In the genomic region with DNA sequence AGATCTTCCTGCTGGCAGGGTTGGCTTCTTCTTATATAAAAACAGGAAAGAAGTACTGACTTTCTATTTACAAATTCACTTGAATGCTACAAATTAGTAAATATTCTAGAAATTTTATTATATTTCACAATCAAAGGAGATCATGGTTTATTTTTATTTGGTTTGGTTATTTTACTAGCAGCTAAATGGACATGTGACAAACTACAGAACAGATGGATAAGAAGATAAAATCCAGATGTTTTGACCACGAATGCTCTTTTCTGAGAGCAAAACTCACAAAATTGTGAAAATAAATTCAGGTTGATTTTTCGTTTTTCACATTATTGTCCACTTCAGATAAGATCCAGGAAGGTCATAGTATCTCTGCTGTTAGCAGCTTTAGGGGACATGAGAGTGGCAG, we compare ENCODE assay signal across 18 cellular contexts. TPM values are rescaled to one million over a fixed set of nuclear protein-coding genes. Genes with fewer than 3 reads are reported as not detected.
DNase-seq lines count a peak whose midpoint lies in the region; ATAC-seq, FAIRE-seq and TF ChIP-seq lines count a peak whose summit lies in the region.
"Had no signal": no experiment of that assay in that cellular context is flagged by ENCODE, and none has a peak within 500 bp of the region (broad histone marks: within the 10 kb centered on the region; RNA-seq: fewer than 3 reads in every experiment).

No MANE protein-coding gene starts in this region.

- TF ChIP-seq CTCF in A673 (conservative IDR thresholded peaks at IDR 0.05; ENCODE audit: low read depth, low read length) (no peak), HEK293 (tag by site-specific recombination; IDR thresholded peaks at IDR 0.05) (no peak), upper lobe of left lung (IDR thresholded peaks at IDR 0.05) (no peak)

- peaks cover 89% of the 10 kb centered on the region for H3K4me1 ChIP-seq in A673 (ENCODE audit: insufficient read depth, low read length, poor library complexity, severe bottlenecking)
- H3K4me1 ChIP-seq in HEK293 (ENCODE audit: control insufficient read depth, insufficient read depth, low read length) = peaks cover 25% of the 10 kb centered on the region
- no peaks in the 10 kb centered on the region for H3K4me1 ChIP-seq in upper lobe of left lung

- no peaks in the 10 kb centered on the region for H3K27me3 ChIP-seq in A673 (replicated peaks; ENCODE audit: insufficient read depth, low read depth, low read length, poor library complexity)
- no peaks in the 10 kb centered on the region for H3K27me3 ChIP-seq in upper lobe of left lung

- POLR2A ChIA-PET in A673 (lab: Charles Lee; ENCODE audit: low non-redundant PET) = no interaction called here
- POLR2A ChIA-PET in HEK293 (lab: Yijun Ruan, JAX) = no interaction called here

- peak; percentile 33 for FAIRE-seq in islet of Langerhans (lab: Jason Lieb, UNC)

- intact Hi-C loops in A673 (cut with micrococcal nuclease; ENCODE audit: unreplicated experiment) = no loop called here

- no TSS peak for BruUV-seq in A673 (replicated peaks; lab: Mats Ljungman, UMichigan)

- H3K9me3 ChIP-seq in A673 (ENCODE audit: low read depth, low read length, poor library complexity, severe bottlenecking) (no peaks in the 10 kb centered on the region), HEK293 (ENCODE audit: control insufficient read depth, insufficient read depth, low read depth, low read length) (no peaks in the 10 kb centered on the region), upper lobe of left lung (no peaks in the 10 kb centered on the region)

- DNase-seq in A673 (ENCODE audit: low spot score) = no peak
- DNase-seq in amniotic epithelial cell (ENCODE audit: low read depth) = peak; percentile 12
- DNase-seq in upper lobe of left lung = no peak
- no peak for DNase-seq in ecto neural progenitor cell (ENCODE audit: low spot score)
- no peak for DNase-seq in D341Med (ENCODE audit: low spot score)
- DNase-seq: C1 segment of cervical spinal cord, DMS 273 treated with DMSO at 0.1 percent for 48 hours, MM.1S, NCI-H1092 treated with DMSO at 0.1 percent for 48 hours, NCI-H1694, NCI-H2107, NCI-H345, NCI-H526 treated with DMSO at 0.1 percent for 48 hours, SHP77 had no signal

- CTCF ChIA-PET in A673 (lab: Charles Lee) (no interaction called here), HEK293 (lab: Yijun Ruan, JAX) (no interaction called here)

- ATAC-seq in upper lobe of left lung (ENCODE audit: low FRiP score in 2 of 2) (no peak), HG03108 (IDR thresholded peaks at IDR 0.05; ENCODE audit: unreplicated experiment) (no peak)

- H3K27ac ChIP-seq in A673 (ENCODE audit: low read depth, low read length, poor library complexity, severe bottlenecking) (peak overlapping the region; percentile 65), HEK293 (ENCODE audit: extremely low read depth, low read depth, low read length) (no peak overlapping the region), upper lobe of left lung (no peak overlapping the region)
- H3K27ac ChIP-seq: 22Rv1 had no signal

- no peak for TF ChIP-seq EP300 in upper lobe of left lung (IDR thresholded peaks at IDR 0.05)

- H3K4me3 ChIP-seq in A673 (ENCODE audit: low read depth, low read length, poor library complexity, severe bottlenecking) = no peak overlapping the region
- H3K4me3 ChIP-seq in HEK293 (ENCODE audit: low read depth, low read length) = no peak overlapping the region
- no peak overlapping the region for H3K4me3 ChIP-seq in upper lobe of left lung

- no peak for TF ChIP-seq POLR2A in upper lobe of left lung (IDR thresholded peaks at IDR 0.05)

- H3K36me3 ChIP-seq in A673 (ENCODE audit: insufficient read depth, low read length, poor library complexity, severe bottlenecking) (no peaks in the 10 kb centered on the region), HEK293 (ENCODE audit: control insufficient read depth in 2 of 2, insufficient read depth in 1 of 2, low read length in 2 of 2) (no peaks in the 10 kb centered on the region), upper lobe of left lung (no peaks in the 10 kb centered on the region)

- 43 to 45% methylated on average over 2 of the region's 2 CpGs for WGBS in upper lobe of left lung, 2 donors

TF ChIP-seq in HEK293, 187 proteins besides CTCF, POLR2A, EP300 and RAD21:
- TF ChIP-seq, protein P1, sequence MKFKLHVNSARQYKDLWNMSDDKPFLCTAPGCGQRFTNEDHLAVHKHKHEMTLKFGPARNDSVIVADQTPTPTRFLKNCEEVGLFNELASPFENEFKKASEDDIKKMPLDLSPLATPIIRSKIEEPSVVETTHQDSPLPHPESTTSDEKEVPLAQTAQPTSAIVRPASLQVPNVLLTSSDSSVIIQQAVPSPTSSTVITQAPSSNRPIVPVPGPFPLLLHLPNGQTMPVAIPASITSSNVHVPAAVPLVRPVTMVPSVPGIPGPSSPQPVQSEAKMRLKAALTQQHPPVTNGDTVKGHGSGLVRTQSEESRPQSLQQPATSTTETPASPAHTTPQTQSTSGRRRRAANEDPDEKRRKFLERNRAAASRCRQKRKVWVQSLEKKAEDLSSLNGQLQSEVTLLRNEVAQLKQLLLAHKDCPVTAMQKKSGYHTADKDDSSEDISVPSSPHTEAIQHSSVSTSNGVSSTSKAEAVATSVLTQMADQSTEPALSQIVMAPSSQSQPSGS (tag by site-specific recombination; IDR thresholded peaks at IDR 0.05; ENCODE audit: low read depth) = no peak
- TF ChIP-seq FEZF1 (tag by site-specific recombination; IDR thresholded peaks at IDR 0.05) = peak; percentile 48; the same call in 1 of the 2 replicates
TF ChIP-seq in HEK293: peak in this region for 1.

RNA-seq across cellular contexts. Expression of a gene that starts 55.4 kb away (rescaled TPM):
- total RNA-seq in A673 (2021) = 47.7 and 49.1 TPM in 2 replicates
- 10 to 100 TPM in 3 of 6 donors, 1 to 10 TPM in 3; 6.7 to 85.9 (median 9.6) TPM for total RNA-seq in upper lobe of left lung
